Comparison of ENCODE assay signal across 8 cellular contexts in the genomic region with DNA sequence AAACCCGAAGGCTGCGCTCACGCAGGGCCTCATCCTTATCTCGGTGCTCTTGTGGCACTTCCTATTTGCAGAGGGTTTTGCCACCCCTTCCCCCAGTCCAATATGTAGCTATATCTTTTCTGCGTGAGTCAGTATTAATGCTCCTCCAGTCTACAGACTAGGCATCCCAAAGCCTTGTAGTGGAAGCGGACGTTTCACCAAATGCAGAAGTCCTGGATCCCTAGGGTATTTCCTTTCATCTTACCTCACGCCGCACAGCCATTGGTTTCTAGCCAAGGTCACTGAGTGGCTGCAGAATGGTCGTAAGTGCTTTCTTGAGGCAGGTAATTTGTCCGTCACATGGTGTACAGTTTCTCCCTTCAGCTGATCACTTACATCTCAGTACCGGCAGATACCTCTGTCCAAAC. TPM values are rescaled to one million over a fixed set of nuclear protein-coding genes. Genes with fewer than 3 reads are reported as not detected.
A peak's percentile ranks its signal among the peaks of the same experiment; 100 is the strongest.
DNase-seq lines count a peak whose midpoint lies in the region; ATAC-seq and TF ChIP-seq lines count a peak whose summit lies in the region.
"Not testable (repeated sequence)": the region's sequence is repeated elsewhere in the genome, so short reads cannot be mapped to it uniquely, and the experiment has no call there.

No MANE protein-coding gene starts in this region.

- CTCF ChIA-PET in T-cell (lab: Charles Lee), result interaction anchor here in 1 of 2 donors (1.0 kb wide), 1 partner anchor 30 kb away, joined by 4 read pairs; the partner anchor contains the start of gene ELL3
- CTCF ChIA-PET in MCF 10A (lab: Yijun Ruan, JAX), result interaction anchor here (0.7 kb wide), 1 partner anchor 23 kb away, joined by 3 read pairs; no protein-coding TSS in a partner anchor

- DNase-seq in GM06990 (ENCODE audit: extremely low read depth, insufficient read length); left ventricle myocardium inferior; natural killer cell treated with Interleukin-12 subunit alpha and Interleukin-12 subunit beta and Interleukin-15 and Interleukin-18, amount 100 ng/mL, for 72 hours (ENCODE audit: low spot score): not testable (repeated sequence)
- peak; percentile 3 for DNase-seq in NCI-H1436 (lab: John Stamatoyannopoulos, UW)
- peak in 2 of 34 experiments; percentile 11 to 15 for DNase-seq in T-cell
- DNase-seq in MCF 10A (ENCODE audit: unreplicated experiment), result peak; percentile 34
- DNase-seq in upper lobe of left lung, result peak in 1 of 2 donors; percentile 52

- 1% methylated on average over 12 of the region's 12 CpGs for WGBS in upper lobe of left lung, 2 donors

- H3K27ac Mint-ChIP-seq in T-cell (peak overlapping the region; percentile 97), MCF 10A (ENCODE audit: low read depth, unreplicated experiment) (peak overlapping the region; percentile 91)
- peak overlapping the region; percentile 91 to 99 for H3K27ac Mint-ChIP-seq in natural killer cell treated with Interleukin-12 subunit alpha and Interleukin-12 subunit beta and Interleukin-15 and Interleukin-18, amount 100 ng/mL, for 72 hours

- TF ChIP-seq EP300 in upper lobe of left lung (IDR thresholded peaks at IDR 0.05), result not testable (repeated sequence)

- peak; percentile 20 for ATAC-seq in HG02610 (IDR thresholded peaks at IDR 0.05; ENCODE audit: unreplicated experiment)
- peak; percentile 27 to 57 (median 50) for ATAC-seq in T-cell (replicated peaks in 1 of 4)
- ATAC-seq in natural killer cell treated with Interleukin-12 subunit alpha and Interleukin-12 subunit beta and Interleukin-15 and Interleukin-18, amount 100 ng/mL, for 72 hours, result peak; percentile 12 to 52
- ATAC-seq in upper lobe of left lung (ENCODE audit: low FRiP score in 2 of 2), result peak; percentile 56 to 76

- BruUV-seq in MCF 10A (replicated peaks; lab: Mats Ljungman, UMichigan), result not testable (repeated sequence)

- not testable (repeated sequence) for H3K27me3 Mint-ChIP-seq in T-cell; MCF 10A (ENCODE audit: insufficient read depth, unreplicated experiment); natural killer cell treated with Interleukin-12 subunit alpha and Interleukin-12 subunit beta and Interleukin-15 and Interleukin-18, amount 100 ng/mL, for 72 hours

- TF ChIP-seq POLR2A in upper lobe of left lung (IDR thresholded peaks at IDR 0.05), result not testable (repeated sequence)

- intact Hi-C loops in MCF 10A (cut with micrococcal nuclease); left ventricle myocardium inferior (cut with micrococcal nuclease): not testable (repeated sequence)

- H3K27me3 ChIP-seq in GM06990 (replicated peaks; ENCODE audit: control insufficient read depth, insufficient read depth, low read length); left ventricle myocardium inferior (ENCODE audit: low read depth); upper lobe of left lung: not testable (repeated sequence)

- H3K36me3 ChIP-seq in GM06990 (ENCODE audit: control insufficient read depth, insufficient read depth, low read length); left ventricle myocardium inferior; upper lobe of left lung: not testable (repeated sequence)

- H3K9me3 ChIP-seq in left ventricle myocardium inferior (replicated peaks); upper lobe of left lung: not testable (repeated sequence)

- H3K4me3 ChIP-seq in GM06990 (replicated peaks; ENCODE audit: low read depth, low read length) (peak overlapping the region; percentile 91), left ventricle myocardium inferior (peak overlapping the region; percentile 88), upper lobe of left lung (peak overlapping the region; percentile 70 to 95 (median 77))

- peaks cover 63% of the 10 kb centered on the region for H3K4me1 ChIP-seq in left ventricle myocardium inferior
- peaks cover 41 to 50% (median 45%) of the 10 kb centered on the region in 4 donors for H3K4me1 ChIP-seq in upper lobe of left lung

- H3K4me3 Mint-ChIP-seq in T-cell (peak overlapping the region; percentile 91 to 99 (median 96)), MCF 10A (ENCODE audit: unreplicated experiment) (peak overlapping the region; percentile 87)
- peak overlapping the region; percentile 99 for H3K4me3 Mint-ChIP-seq in natural killer cell treated with Interleukin-12 subunit alpha and Interleukin-12 subunit beta and Interleukin-15 and Interleukin-18, amount 100 ng/mL, for 72 hours

- POLR2A ChIA-PET in T-cell (lab: Charles Lee) (interaction anchor here (0.6 to 1.3 kb wide), 2 partner anchors 75 to 78 kb away, joined by 4 to 7 read pairs; partner anchors contain the start of gene MFAP1 (in 1 of the 2)), MCF 10A (lab: Yijun Ruan, JAX) (interaction anchor here (0.7 to 3.9 kb wide), 8 partner anchors 18 to 247 kb away, joined by 3 to 22 read pairs (median 5); partner anchors contain the start of genes ELL3 and MFAP1)

- not testable (repeated sequence) for H3K9me3 Mint-ChIP-seq in T-cell; MCF 10A (ENCODE audit: unreplicated experiment); natural killer cell treated with Interleukin-12 subunit alpha and Interleukin-12 subunit beta and Interleukin-15 and Interleukin-18, amount 100 ng/mL, for 72 hours

- peak overlapping the region; percentile 94 for H3K27ac ChIP-seq in left ventricle myocardium inferior (replicated peaks)
- peak overlapping the region; percentile 94 to 99 (median 96) for H3K27ac ChIP-seq in upper lobe of left lung

- H3K36me3 Mint-ChIP-seq in T-cell, result not testable (repeated sequence)
- peaks cover 34% of the 10 kb centered on the region for H3K36me3 Mint-ChIP-seq in MCF 10A (ENCODE audit: insufficient read depth, unreplicated experiment)
- H3K36me3 Mint-ChIP-seq in natural killer cell treated with Interleukin-12 subunit alpha and Interleukin-12 subunit beta and Interleukin-15 and Interleukin-18, amount 100 ng/mL, for 72 hours, result peaks cover 16% of the 10 kb centered on the region

- H3K4me1 Mint-ChIP-seq in T-cell, result peaks cover 45 to 56% (median 49%) of the 10 kb centered on the region in 3 donors
- not testable (repeated sequence) for H3K4me1 Mint-ChIP-seq in MCF 10A (ENCODE audit: insufficient read depth, unreplicated experiment)
- peaks cover 24 to 34% of the 10 kb centered on the region in 2 donors for H3K4me1 Mint-ChIP-seq in natural killer cell treated with Interleukin-12 subunit alpha and Interleukin-12 subunit beta and Interleukin-15 and Interleukin-18, amount 100 ng/mL, for 72 hours (ENCODE audit: low read depth in 2 of 2)

- not testable (repeated sequence) for TF ChIP-seq CTCF in GM06990 (IDR thresholded peaks at IDR 0.05; ENCODE audit: insufficient read depth, low read length, poor library complexity, severe bottlenecking); MCF 10A (IDR thresholded peaks at IDR 0.05; ENCODE audit: unreplicated experiment); left ventricle myocardium inferior (IDR thresholded peaks at IDR 0.05; ENCODE audit: borderline replicate concordance); upper lobe of left lung (IDR thresholded peaks at IDR 0.05)

RNA-seq across cellular contexts. Expression of gene PDIA3, which starts 0.7 kb away (rescaled TPM):
- total RNA-seq in T-cell (100 to 1,000 TPM; 151 to 231 (median 190) TPM), MCF 10A (2022) (630 and 765 TPM in 2 replicates), left ventricle myocardium inferior (154 TPM), upper lobe of left lung (100 to 1,000 TPM in 4 of 6 donors, 10 to 100 TPM in 2; 18.9 to 450 (median 161) TPM)
- 100 to 1,000 TPM; 365 to 555 TPM for total RNA-seq in natural killer cell treated with Interleukin-12 subunit alpha and Interleukin-12 subunit beta and Interleukin-15 and Interleukin-18, amount 100 ng/mL, for 72 hours

RNA-seq across cellular contexts. Expression of gene ELL3, which starts 29.9 kb away (rescaled TPM):
- total RNA-seq in T-cell (1 to 10 TPM in 4 of 5 donors, under 1 TPM in 1; 0.80 to 6.5 (median 2.2) TPM), MCF 10A (2022) (0.61 and 0.86 TPM in 2 replicates), left ventricle myocardium inferior (0.82 TPM), upper lobe of left lung (1 to 10 TPM; 1.7 to 8.4 (median 4.3) TPM)
- total RNA-seq in natural killer cell treated with Interleukin-12 subunit alpha and Interleukin-12 subunit beta and Interleukin-15 and Interleukin-18, amount 100 ng/mL, for 72 hours, result under 1 TPM; 0.26 to 0.86 TPM

RNA-seq across cellular contexts. Expression of gene SERF2, which starts 45.2 kb away (rescaled TPM):
- total RNA-seq in T-cell (100 to 1,000 TPM; 397 to 586 (median 532) TPM), MCF 10A (2022) (697 and 717 TPM in 2 replicates), left ventricle myocardium inferior (900 TPM), upper lobe of left lung (1,000 to 10,000 TPM in 1 of 6 donors, 100 to 1,000 TPM in 5; 285 to 1,034 (median 752) TPM)
- 100 to 1,000 TPM; 456 to 585 TPM for total RNA-seq in natural killer cell treated with Interleukin-12 subunit alpha and Interleukin-12 subunit beta and Interleukin-15 and Interleukin-18, amount 100 ng/mL, for 72 hours

RNA-seq across cellular contexts. Expression of gene SERINC4, which starts 53.1 kb away (rescaled TPM):
- total RNA-seq in T-cell, result under 1 TPM in 3 of 5 donors, not detected in 2; 0.20 to 0.32 (median 0.26) TPM
- 0.20 TPM in 1 of 2 replicates, not detected in the other for total RNA-seq in MCF 10A (2022)
- total RNA-seq in left ventricle myocardium inferior, result 0.44 TPM
- under 1 TPM; 0.24 to 0.50 TPM for total RNA-seq in natural killer cell treated with Interleukin-12 subunit alpha and Interleukin-12 subunit beta and Interleukin-15 and Interleukin-18, amount 100 ng/mL, for 72 hours
- total RNA-seq in upper lobe of left lung, result under 1 TPM in 1 of 6 donors, not detected in 5; 0.34 TPM

RNA-seq across cellular contexts. Expression of gene CKMT1A, which starts 53.2 kb away (rescaled TPM):
- total RNA-seq in T-cell (under 1 TPM in 2 of 5 donors, not detected in 3; 0.16 to 0.28 TPM), MCF 10A (2022) (11.4 and 27.5 TPM in 2 replicates), left ventricle myocardium inferior (not detected), upper lobe of left lung (1 to 10 TPM in 5 of 6 donors, not detected in 1; 1.3 to 4.6 (median 2.6) TPM)
- total RNA-seq in natural killer cell treated with Interleukin-12 subunit alpha and Interleukin-12 subunit beta and Interleukin-15 and Interleukin-18, amount 100 ng/mL, for 72 hours, result not detected
